ENCODE assay signal across 8 cellular contexts in the genomic region with DNA sequence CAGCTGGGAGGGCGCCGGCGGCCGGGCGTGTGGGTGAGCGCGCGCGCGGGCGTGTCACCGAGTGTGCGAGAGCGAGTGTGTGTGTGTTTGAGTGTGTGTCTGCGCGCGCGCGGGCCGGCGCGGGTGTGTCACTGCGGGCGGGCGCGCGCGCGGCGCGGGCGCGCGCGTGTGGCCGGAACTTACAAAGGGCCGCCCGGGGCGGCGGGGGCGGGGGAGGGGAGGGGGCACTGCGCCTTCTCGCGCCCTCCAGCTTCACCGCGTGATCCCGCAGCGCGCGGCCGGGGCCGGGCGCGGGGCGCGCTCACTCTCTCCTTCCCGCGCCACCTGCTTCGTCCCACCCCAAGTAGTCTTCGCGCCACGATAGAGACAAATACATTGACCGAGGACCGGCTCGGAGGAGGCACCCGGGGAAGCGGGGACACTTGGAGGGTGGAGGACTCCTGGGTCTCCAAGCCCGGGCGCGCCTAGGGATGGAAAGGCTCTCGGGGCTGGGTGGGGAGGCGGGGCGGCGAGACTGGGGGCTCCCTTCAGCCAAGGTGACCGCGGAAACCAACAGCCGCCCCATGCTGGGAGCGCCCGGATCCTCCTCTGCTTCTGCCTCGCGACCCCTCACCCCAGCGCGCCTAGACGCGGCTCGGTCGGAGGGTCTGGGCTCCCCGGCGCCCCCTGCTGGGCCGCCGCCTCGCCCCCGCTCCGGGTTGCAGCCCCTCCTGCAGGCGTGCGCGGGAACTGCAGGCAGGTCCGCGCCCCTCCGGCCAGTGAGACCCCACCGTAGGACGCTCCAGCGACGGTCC. TPM values are rescaled to one million over a fixed set of nuclear protein-coding genes. Genes with fewer than 3 reads are reported as not detected.
DNase-seq lines count a peak whose midpoint lies in the region; ATAC-seq and TF ChIP-seq lines count a peak whose summit lies in the region.

A gene with protein sequence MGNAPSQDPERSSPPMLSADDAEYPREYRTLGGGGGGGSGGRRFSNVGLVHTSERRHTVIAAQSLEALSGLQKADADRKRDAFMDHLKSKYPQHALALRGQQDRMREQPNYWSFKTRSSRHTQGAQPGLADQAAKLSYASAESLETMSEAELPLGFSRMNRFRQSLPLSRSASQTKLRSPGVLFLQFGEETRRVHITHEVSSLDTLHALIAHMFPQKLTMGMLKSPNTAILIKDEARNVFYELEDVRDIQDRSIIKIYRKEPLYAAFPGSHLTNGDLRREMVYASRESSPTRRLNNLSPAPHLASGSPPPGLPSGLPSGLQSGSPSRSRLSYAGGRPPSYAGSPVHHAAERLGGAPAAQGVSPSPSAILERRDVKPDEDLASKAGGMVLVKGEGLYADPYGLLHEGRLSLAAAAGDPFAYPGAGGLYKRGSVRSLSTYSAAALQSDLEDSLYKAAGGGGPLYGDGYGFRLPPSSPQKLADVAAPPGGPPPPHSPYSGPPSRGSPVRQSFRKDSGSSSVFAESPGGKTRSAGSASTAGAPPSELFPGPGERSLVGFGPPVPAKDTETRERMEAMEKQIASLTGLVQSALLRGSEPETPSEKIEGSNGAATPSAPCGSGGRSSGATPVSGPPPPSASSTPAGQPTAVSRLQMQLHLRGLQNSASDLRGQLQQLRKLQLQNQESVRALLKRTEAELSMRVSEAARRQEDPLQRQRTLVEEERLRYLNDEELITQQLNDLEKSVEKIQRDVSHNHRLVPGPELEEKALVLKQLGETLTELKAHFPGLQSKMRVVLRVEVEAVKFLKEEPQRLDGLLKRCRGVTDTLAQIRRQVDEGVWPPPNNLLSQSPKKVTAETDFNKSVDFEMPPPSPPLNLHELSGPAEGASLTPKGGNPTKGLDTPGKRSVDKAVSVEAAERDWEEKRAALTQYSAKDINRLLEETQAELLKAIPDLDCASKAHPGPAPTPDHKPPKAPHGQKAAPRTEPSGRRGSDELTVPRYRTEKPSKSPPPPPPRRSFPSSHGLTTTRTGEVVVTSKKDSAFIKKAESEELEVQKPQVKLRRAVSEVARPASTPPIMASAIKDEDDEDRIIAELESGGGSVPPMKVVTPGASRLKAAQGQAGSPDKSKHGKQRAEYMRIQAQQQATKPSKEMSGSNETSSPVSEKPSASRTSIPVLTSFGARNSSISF (minus strand): TSS at position 101 of the 794 bp plus-strand sequence. CDS start 247 bp downstream, outside the sequence.

- H3K9me3 Mint-ChIP-seq in CD4-positive, alpha-beta T cell = no peaks in the 10 kb centered on the region
- no peaks in the 10 kb centered on the region for H3K9me3 Mint-ChIP-seq in activated naive CD4-positive, alpha-beta T cell treated with anti-CD3 and anti-CD28 coated beads, Interleukin-2, amount 50 U/mL, for 72 hours

- peak in 9 of 10 experiments; percentile 11 to 50 (median 27) for DNase-seq in CD4-positive, alpha-beta T cell
- DNase-seq in HUDEP-2 (lab: John Stamatoyannopoulos, UW; ENCODE audit: unreplicated experiment in 76 of 76) = peak in 45 of 76 experiments; percentile 5 to 63 (median 32)
- peak; percentile 25 for DNase-seq in RPMI7951 (ENCODE audit: low read depth)
- DNase-seq in activated naive CD4-positive, alpha-beta T cell treated with anti-CD3 and anti-CD28 coated beads, Interleukin-2, amount 50 U/mL, for 72 hours (ENCODE audit: low spot score in 2 of 2) = peak in 1 of 2 donors; percentile 82
- DNase-seq in left cardiac atrium = peak; percentile 66
- DNase-seq in retinal pigment epithelial cell (ENCODE audit: low read depth) = no peak
- no peak for DNase-seq in amniotic stem cell (lab: John Stamatoyannopoulos, UW)

- H3K27ac ChIP-seq in CD4-positive, alpha-beta T cell (ENCODE audit: low read depth, low read length) = no peak within 1 kb of the TSS

- H3K9me3 ChIP-seq in CD4-positive, alpha-beta T cell (ENCODE audit: control insufficient read depth, low read length) = no peaks in the 10 kb centered on the region

- TF ChIP-seq CTCF in CD4-positive, alpha-beta T cell (IDR thresholded peaks at IDR 0.05) = peak; percentile 66
- TF ChIP-seq CTCF in retinal pigment epithelial cell (conservative IDR thresholded peaks at IDR 0.05; ENCODE audit: low read depth, low read length) = peak; percentile 85

- no peak within 1 kb of the TSS for H3K27ac Mint-ChIP-seq in CD4-positive, alpha-beta T cell
- no peak within 1 kb of the TSS for H3K27ac Mint-ChIP-seq in activated naive CD4-positive, alpha-beta T cell treated with anti-CD3 and anti-CD28 coated beads, Interleukin-2, amount 50 U/mL, for 72 hours

- intact Hi-C loops in CD4-positive, alpha-beta T cell (cut with DNase I, micrococcal nuclease) = no loop called here
- intact Hi-C loops in left cardiac atrium (cut with DNase I) = no loop called here

- CTCF ChIA-PET in CD4-positive, alpha-beta T cell (lab: Charles Lee) = interaction anchor here (1.6 kb wide), 1 partner anchor 47 kb away, joined by 6 read pairs; no protein-coding TSS in a partner anchor

- peaks cover 85% of the 10 kb centered on the region for H3K27me3 ChIP-seq in CD4-positive, alpha-beta T cell (ENCODE audit: control insufficient read depth, insufficient read depth, low read length)

- ATAC-seq in CD4-positive, alpha-beta T cell (ENCODE audit: poor library complexity) = peak; percentile 48
- ATAC-seq in activated naive CD4-positive, alpha-beta T cell treated with anti-CD3 and anti-CD28 coated beads, Interleukin-2, amount 50 U/mL, for 72 hours = peak; percentile 59 to 69
- ATAC-seq in left cardiac atrium = peak; percentile 10 to 24
- no peak for ATAC-seq in GM18498 (IDR thresholded peaks at IDR 0.05; ENCODE audit: unreplicated experiment)

- peak within 1 kb of the TSS; percentile 41 for H3K4me3 ChIP-seq in retinal pigment epithelial cell (ENCODE audit: low read length)

- POLR2A ChIA-PET in CD4-positive, alpha-beta T cell (lab: Charles Lee) = no interaction called here

- no peaks in the 10 kb centered on the region for H3K36me3 Mint-ChIP-seq in CD4-positive, alpha-beta T cell (ENCODE audit: low read depth)
- no peaks in the 10 kb centered on the region for H3K36me3 Mint-ChIP-seq in activated naive CD4-positive, alpha-beta T cell treated with anti-CD3 and anti-CD28 coated beads, Interleukin-2, amount 50 U/mL, for 72 hours

- peaks cover 28% of the 10 kb centered on the region for H3K4me1 Mint-ChIP-seq in CD4-positive, alpha-beta T cell (ENCODE audit: low read depth)

- H3K4me3 Mint-ChIP-seq in CD4-positive, alpha-beta T cell = peak within 1 kb of the TSS; percentile 71

- H3K27me3 Mint-ChIP-seq in CD4-positive, alpha-beta T cell = peaks cover 83% of the 10 kb centered on the region

RNA-seq across cellular contexts. Expression of the gene that starts here (rescaled TPM):
- total RNA-seq in CD4-positive, alpha-beta T cell = under 1 TPM in 1 of 2 experiments, not detected in 1; 0.06 TPM
- total RNA-seq in RPMI7951 (2014; rRNA removed; shearing (Covaris generic)) = not detected in 2 replicates
- 1 to 10 TPM; 1.1 to 1.2 TPM for total RNA-seq in activated naive CD4-positive, alpha-beta T cell treated with anti-CD3 and anti-CD28 coated beads, Interleukin-2, amount 50 U/mL, for 72 hours
- 1 to 10 TPM; 1.4 to 3.0 TPM for total RNA-seq in left cardiac atrium

Comparison
In these comparisons a context has a peak if more than half of its experiments do, and no peak if none do; other contexts are left out.
1. Peak in DNase-seq and ATAC-seq in CD4-positive, alpha-beta T cell; RNA of the gene not detected or under 1 TPM.
2. Peak in DNase-seq in RPMI7951; RNA of the gene not detected or under 1 TPM.
3. DNase-seq: peak in HUDEP-2 (45 of 76) and left cardiac atrium (single experiment); none in retinal pigment epithelial cell (single experiment) and amniotic stem cell (single experiment).